8 cellular contexts compared by ENCODE assay signal in the genomic region with DNA sequence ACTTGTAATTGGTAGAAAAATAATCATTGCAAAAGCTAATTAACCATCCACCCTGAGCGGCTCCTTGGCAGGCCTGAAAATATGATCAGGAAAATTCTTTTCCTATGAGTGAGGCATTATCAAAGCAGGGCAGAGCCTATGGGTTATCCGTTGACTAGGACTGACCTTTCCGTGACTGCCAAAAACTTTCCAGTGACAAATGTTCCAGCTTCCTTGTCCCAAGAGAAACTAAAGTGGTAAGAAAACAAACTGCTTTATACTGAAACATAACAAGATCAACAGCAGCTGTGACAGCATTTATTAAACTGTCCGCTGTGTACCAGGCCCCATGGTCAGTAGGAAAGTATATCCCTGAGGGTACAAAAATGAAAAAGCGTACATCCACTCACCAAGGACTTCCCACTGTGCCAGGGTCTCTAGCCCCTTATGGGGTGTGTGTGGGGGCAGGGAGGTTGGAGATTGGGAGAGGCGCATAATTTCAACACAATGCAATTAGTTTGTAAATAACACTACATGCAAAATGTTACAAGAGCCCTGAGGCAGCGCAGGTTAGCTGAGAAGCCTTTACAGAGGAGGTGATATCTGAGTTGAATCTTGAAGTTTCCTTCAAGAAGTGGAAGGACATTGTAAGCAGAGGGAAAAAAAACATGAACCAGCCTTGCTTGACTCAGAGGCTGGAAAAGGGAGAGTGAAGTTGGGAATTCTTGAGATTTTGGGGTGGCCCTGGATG. TPM values are rescaled to one million over a fixed set of nuclear protein-coding genes. Genes with fewer than 3 reads are reported as not detected.
DNase-seq lines count a peak whose midpoint lies in the region; ATAC-seq and TF ChIP-seq lines count a peak whose summit lies in the region.

No MANE protein-coding gene starts in this region.

- no peak overlapping the region for H3K4me3 ChIP-seq in gastroesophageal sphincter

- no peak for TF ChIP-seq CTCF in VCaP (conservative IDR thresholded peaks at IDR 0.05)
- TF ChIP-seq CTCF in gastroesophageal sphincter (IDR thresholded peaks at IDR 0.05): no peak

- no peaks in the 10 kb centered on the region for H3K27me3 ChIP-seq in gastroesophageal sphincter

- ATAC-seq in gastroesophageal sphincter (peak; percentile 74), HG02840 (IDR thresholded peaks at IDR 0.05; ENCODE audit: low FRiP score, unreplicated experiment) (no peak), HG03097 (IDR thresholded peaks at IDR 0.05; ENCODE audit: low FRiP score, unreplicated experiment) (no peak)

- no peak for TF ChIP-seq EP300 in gastroesophageal sphincter (IDR thresholded peaks at IDR 0.05)

- H3K9me3 ChIP-seq in gastroesophageal sphincter: no peaks in the 10 kb centered on the region

- WGBS in gastroesophageal sphincter (ENCODE audit: low coverage in 1 of 2), 2 donors: 51 to 62% methylated on average over 5 to 6 of the region's 7 CpGs

- DNase-seq in GM03348 (ENCODE audit: low spot score) (peak; percentile 65), renal cortical epithelial cell (ENCODE audit: low read depth) (peak; percentile 95), cerebellar nuclear complex (lab: John Stamatoyannopoulos, UW) (no peak), NCI-H187 treated with DMSO at 0.1 percent for 48 hours (lab: John Stamatoyannopoulos, UW) (no peak)

- no peaks in the 10 kb centered on the region for H3K36me3 ChIP-seq in gastroesophageal sphincter

- H3K27ac ChIP-seq in VCaP (peak overlapping the region; percentile 10; the same call in 1 of the 2 replicates), gastroesophageal sphincter (peak overlapping the region in 3 of 4 donors; percentile 40 to 70 (median 54))

- no peak for TF ChIP-seq POLR2A in gastroesophageal sphincter (IDR thresholded peaks at IDR 0.05)

- peaks cover 0 to 28% (median 7%) of the 10 kb centered on the region in 3 donors for H3K4me1 ChIP-seq in gastroesophageal sphincter

RNA-seq across cellular contexts. Expression of a gene that starts 8.6 kb away (rescaled TPM):
- under 1 TPM in 2 of 4 donors, not detected in 2; 0.32 to 0.50 TPM for total RNA-seq in gastroesophageal sphincter
- total RNA-seq in renal cortical epithelial cell: 1.6 and 9.2 TPM in 2 replicates

Comparison
In these comparisons a context has a peak if more than half of its experiments do, and no peak if none do; other contexts are left out.
1. DNase-seq: peak in GM03348 (single experiment) and renal cortical epithelial cell (single experiment); none in cerebellar nuclear complex (0 of 2) and NCI-H187 treated with DMSO at 0.1 percent for 48 hours (single experiment).